Comparison of ENCODE assay signal across 1 cellular context in the genomic region with DNA sequence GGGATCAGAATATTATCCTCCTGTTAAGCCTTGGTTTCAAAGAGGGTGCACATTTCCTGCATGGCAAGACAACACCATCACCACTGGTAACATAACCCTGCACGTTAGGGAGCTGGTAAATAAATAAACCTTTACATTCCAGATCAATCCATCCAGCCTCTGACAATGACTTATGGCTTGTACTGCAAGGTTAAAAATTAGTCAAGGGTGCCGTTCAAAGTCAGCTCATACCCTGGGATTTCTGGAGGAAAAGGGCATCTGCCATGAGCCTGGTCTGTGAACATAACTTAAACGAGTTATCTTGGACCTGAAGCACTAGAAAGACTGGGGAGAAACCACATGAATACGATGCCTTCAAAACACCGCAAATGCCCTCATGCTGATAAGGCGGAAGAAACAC.
TF ChIP-seq lines count a peak whose summit lies in the region.

No MANE protein-coding gene starts in this region.

TF ChIP-seq in HepG2, 621 proteins besides CTCF, POLR2A, EP300 and RAD21 (continued from another document and continues in another):
- no peak for TF ChIP-seq ZBTB14 (CRISPR knock-in tag; IDR thresholded peaks at IDR 0.05)
- TF ChIP-seq CENPX (CRISPR knock-in tag; IDR thresholded peaks at IDR 0.05): no peak
- no peak; the same call in 1 of the 2 replicates for TF ChIP-seq SMC3 (IDR thresholded peaks at IDR 0.05; ENCODE audit: low read length)
- no peak for TF ChIP-seq ZNF746 (CRISPR knock-in tag; IDR thresholded peaks at IDR 0.05)
- no peak for TF ChIP-seq ETS1 (CRISPR knock-in tag; IDR thresholded peaks at IDR 0.05)
- no peak for TF ChIP-seq CEBPB (IDR thresholded peaks at IDR 0.05; ENCODE audit: borderline replicate concordance, low read depth, low read length)
- no peak for TF ChIP-seq ZNF83 (CRISPR knock-in tag; IDR thresholded peaks at IDR 0.05; ENCODE audit: borderline replicate concordance)
- peak; percentile 47; the same call in 1 of the 2 replicates for TF ChIP-seq REPIN1 (CRISPR knock-in tag; IDR thresholded peaks at IDR 0.05; ENCODE audit: borderline replicate concordance, low read depth)
- 0 out of 2 replicates have a peak, but pooled peaks have one; percentile 30 for TF ChIP-seq BORCS8-MEF2B (CRISPR knock-in tag; IDR thresholded peaks at IDR 0.05)
- no peak for TF ChIP-seq ZSCAN20 (CRISPR knock-in tag; IDR thresholded peaks at IDR 0.05; ENCODE audit: borderline replicate concordance)
- peak; percentile 85; the same call in 1 of the 2 replicates for TF ChIP-seq AHDC1 (CRISPR knock-in tag; IDR thresholded peaks at IDR 0.05; ENCODE audit: borderline replicate concordance)
- TF ChIP-seq ZNF749 (CRISPR knock-in tag; IDR thresholded peaks at IDR 0.05; ENCODE audit: borderline replicate concordance): no peak
- no peak for TF ChIP-seq IRX3 (CRISPR knock-in tag; IDR thresholded peaks at IDR 0.05; ENCODE audit: borderline replicate concordance, low read depth)
- no peak for TF ChIP-seq ZFP41 (CRISPR knock-in tag; IDR thresholded peaks at IDR 0.05; ENCODE audit: borderline replicate concordance)
- TF ChIP-seq SMARCE1 (IDR thresholded peaks at IDR 0.05; ENCODE audit: borderline replicate concordance): no peak
- TF ChIP-seq TBX3 (IDR thresholded peaks at IDR 0.05; ENCODE audit: borderline replicate concordance): no peak
- 0 out of 2 replicates have a peak, but pooled peaks have one; percentile 21 for TF ChIP-seq HHEX (CRISPR knock-in tag; IDR thresholded peaks at IDR 0.05)
- TF ChIP-seq ZNF10 (CRISPR knock-in tag; IDR thresholded peaks at IDR 0.05; ENCODE audit: borderline replicate concordance, low read depth): no peak
- no peak for TF ChIP-seq GMEB2 (CRISPR knock-in tag; IDR thresholded peaks at IDR 0.05; ENCODE audit: low read depth)
- peak; percentile 76; the same call in 1 of the 2 replicates for TF ChIP-seq SIX1 (CRISPR knock-in tag; IDR thresholded peaks at IDR 0.05; ENCODE audit: borderline replicate concordance)
- TF ChIP-seq ELF1 (CRISPR knock-in tag; IDR thresholded peaks at IDR 0.05): no peak
- no peak for TF ChIP-seq CBX2 (IDR thresholded peaks at IDR 0.05; ENCODE audit: low read depth, low read length)
- no peak for TF ChIP-seq CBX2 (CRISPR knock-in tag; IDR thresholded peaks at IDR 0.05; ENCODE audit: low read depth)
- no peak for TF ChIP-seq ZNF207 (IDR thresholded peaks at IDR 0.05; ENCODE audit: borderline replicate concordance)
- TF ChIP-seq ZNF556 (CRISPR knock-in tag; IDR thresholded peaks at IDR 0.05; ENCODE audit: borderline replicate concordance): no peak
- TF ChIP-seq ZNF335 (CRISPR knock-in tag; IDR thresholded peaks at IDR 0.05): no peak
- TF ChIP-seq ZNF766 (CRISPR knock-in tag; IDR thresholded peaks at IDR 0.05; ENCODE audit: borderline replicate concordance): 0 out of 2 replicates have a peak, but pooled peaks have one; percentile 45
- TF ChIP-seq SAP130 (CRISPR knock-in tag; IDR thresholded peaks at IDR 0.05; ENCODE audit: low read depth): peak; percentile 51
- TF ChIP-seq ZNF614 (CRISPR knock-in tag; IDR thresholded peaks at IDR 0.05; ENCODE audit: borderline replicate concordance): peak; percentile 41; the same call in 1 of the 2 replicates
- no peak for TF ChIP-seq TP53 (CRISPR knock-in tag; conservative IDR thresholded peaks at IDR 0.05)
- TF ChIP-seq, protein P1, sequence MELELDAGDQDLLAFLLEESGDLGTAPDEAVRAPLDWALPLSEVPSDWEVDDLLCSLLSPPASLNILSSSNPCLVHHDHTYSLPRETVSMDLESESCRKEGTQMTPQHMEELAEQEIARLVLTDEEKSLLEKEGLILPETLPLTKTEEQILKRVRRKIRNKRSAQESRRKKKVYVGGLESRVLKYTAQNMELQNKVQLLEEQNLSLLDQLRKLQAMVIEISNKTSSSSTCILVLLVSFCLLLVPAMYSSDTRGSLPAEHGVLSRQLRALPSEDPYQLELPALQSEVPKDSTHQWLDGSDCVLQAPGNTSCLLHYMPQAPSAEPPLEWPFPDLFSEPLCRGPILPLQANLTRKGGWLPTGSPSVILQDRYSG (CRISPR knock-in tag; IDR thresholded peaks at IDR 0.05): no peak
- TF ChIP-seq ZNF839 (CRISPR knock-in tag; IDR thresholded peaks at IDR 0.05; ENCODE audit: borderline replicate concordance): no peak
- TF ChIP-seq SP5 (CRISPR knock-in tag; IDR thresholded peaks at IDR 0.05; ENCODE audit: borderline replicate concordance, low read depth): no peak
- no peak for TF ChIP-seq LRRFIP1 (CRISPR knock-in tag; conservative IDR thresholded peaks at IDR 0.05)
- TF ChIP-seq ZNF646 (CRISPR knock-in tag; IDR thresholded peaks at IDR 0.05): no peak
- no peak for TF ChIP-seq TFE3 (CRISPR knock-in tag; IDR thresholded peaks at IDR 0.05)
